In genomic region chr10:68332259-68333057, GRCh38 we compare ENCODE assay signal across 8 cellular contexts. TPM values are rescaled to one million over a fixed set of nuclear protein-coding genes. Genes with fewer than 3 reads are reported as not detected.
A peak's percentile ranks its signal among the peaks of the same experiment; 100 is the strongest.
DNase-seq lines count a peak whose midpoint lies in the region; ATAC-seq and TF ChIP-seq lines count a peak whose summit lies in the region.

TSS of gene PBLD (minus strand) at chr10:68332928. CDS start at chr10:68306844, 26,084 bp downstream.

- H3K4me3 ChIP-seq in epithelial cell of proximal tubule (ENCODE audit: low read depth, low read length) = peak within 1 kb of the TSS; percentile 78

- DNase-seq in HPDE6-E6E7 (ENCODE audit: extremely low spot score) (peak; percentile 36), NOMO-1 (lab: John Stamatoyannopoulos, UW; ENCODE audit: unreplicated experiment in 2 of 2) (peak; percentile 56 to 59), activated T-cell treated with anti-CD3 and anti-CD28 coated beads for 4 hours (peak; percentile 32), epithelial cell of proximal tubule (ENCODE audit: low read depth) (no peak), mucosa of gallbladder (ENCODE audit: low spot score) (peak; percentile 58)
- peak; percentile 16 to 19 for DNase-seq in stimulated activated CD8-positive, alpha-beta memory T cell treated with anti-CD3 and anti-CD28 coated beads, Interleukin-4, amount 100 ng/mL, for 1 hour (ENCODE audit: low read depth in 2 of 2, low spot score in 1 of 2)

- ATAC-seq in GM19438 (IDR thresholded peaks at IDR 0.05; ENCODE audit: low read depth, unreplicated experiment) = peak; percentile 29

- H3K27ac ChIP-seq in C4-2B = peak within 1 kb of the TSS; percentile 99

- peak; percentile 68 for TF ChIP-seq CTCF in C4-2B (conservative IDR thresholded peaks at IDR 0.05)
- TF ChIP-seq CTCF in epithelial cell of proximal tubule (conservative IDR thresholded peaks at IDR 0.05; ENCODE audit: low read depth, low read length) = peak; percentile 54

RNA-seq across cellular contexts. Expression of gene PBLD, which starts in this region (rescaled TPM):
- total RNA-seq in epithelial cell of proximal tubule (1.3 and 1.7 TPM in 2 replicates), mucosa of gallbladder (8.0 TPM)
